Comparison of ENCODE assay signal across 10 cellular contexts in genomic region chr5:59020611-59021285, GRCh38.
A peak's percentile ranks its signal among the peaks of the same experiment; 100 is the strongest.
DNase-seq lines count a peak whose midpoint lies in the region; ATAC-seq, FAIRE-seq and TF ChIP-seq lines count a peak whose summit lies in the region.
"Had no signal": no experiment of that assay in that cellular context is flagged by ENCODE, and none has a peak within 500 bp of the region (broad histone marks: within the 10 kb centered on the region; RNA-seq: fewer than 3 reads in every experiment).

No MANE protein-coding gene starts in this region.

- H3K27ac Mint-ChIP-seq in activated naive CD8-positive, alpha-beta T cell, result peak overlapping the region; percentile 91
- peak overlapping the region; percentile 47 for H3K27ac Mint-ChIP-seq in mesothelial cell of epicardium

- TF ChIP-seq EP300 in A549 (IDR thresholded peaks at IDR 0.05), result no peak

- DNase-seq in A549 (ENCODE audit: low read depth in 1 of 2, low spot score in 1 of 2), result no peak
- peak; percentile 41 for DNase-seq in NCI-H146 (lab: John Stamatoyannopoulos, UW)
- no peak for DNase-seq in mesothelial cell of epicardium (ENCODE audit: low spot score in 2 of 2, unreplicated experiment in 2 of 2)
- no peak for DNase-seq in AG08396 (ENCODE audit: low spot score)
- no peak for DNase-seq in NCI-H526 (lab: John Stamatoyannopoulos, UW)
- no peak for DNase-seq in NCI-H82 (lab: John Stamatoyannopoulos, UW)
- DNase-seq: NCI-H524 treated with DMSO at 0.1 percent for 48 hours had no signal

- CTCF ChIA-PET in A549 (lab: Yijun Ruan, JAX), result interaction anchor here (0.5 to 2.4 kb wide), 4 partner anchors 13 to 153 kb away, joined by 3 to 8 read pairs (median 4); no protein-coding TSS in a partner anchor

- peaks cover 94% of the 10 kb centered on the region for H3K4me1 ChIP-seq in A549

- H3K9me3 ChIP-seq in A549, result no peaks in the 10 kb centered on the region

- peaks cover 51% of the 10 kb centered on the region for H3K36me3 Mint-ChIP-seq in activated naive CD8-positive, alpha-beta T cell
- H3K36me3 Mint-ChIP-seq in mesothelial cell of epicardium, result peaks cover 21% of the 10 kb centered on the region

- H3K4me3 ChIP-seq in A549, result peak overlapping the region; percentile 15; the same call in 2 of the 3 replicates

- H3K27me3 Mint-ChIP-seq in activated naive CD8-positive, alpha-beta T cell, result no peaks in the 10 kb centered on the region
- no peaks in the 10 kb centered on the region for H3K27me3 Mint-ChIP-seq in mesothelial cell of epicardium (ENCODE audit: low read depth)

- peaks cover 55% of the 10 kb centered on the region for H3K4me1 Mint-ChIP-seq in activated naive CD8-positive, alpha-beta T cell (ENCODE audit: low read depth)
- H3K4me1 Mint-ChIP-seq in mesothelial cell of epicardium, result peaks cover 22% of the 10 kb centered on the region
- H3K4me1 Mint-ChIP-seq: CD14-positive monocyte had no signal

- WGBS in A549 (ENCODE audit: missing lambda C conversion rate), result 9% methylated on average over 3 of the region's 3 CpGs

- TF ChIP-seq POLR2A in A549 (IDR thresholded peaks at IDR 0.05; ENCODE audit: low read length), result no peak

- TF ChIP-seq RAD21 in A549 (conservative IDR thresholded peaks at IDR 0.05 in 1 of 2, IDR thresholded peaks at IDR 0.05 in 1 of 2), result no peak

- TF ChIP-seq CTCF in A549 (IDR thresholded peaks at IDR 0.05) (no peak), mesothelial cell of epicardium (IDR thresholded peaks at IDR 0.05; ENCODE audit: unreplicated experiment) (no peak)

- POLR2A ChIA-PET in A549 (lab: Yijun Ruan, JAX), result interaction anchor here (1.1 kb wide), 1 partner anchor 35 kb away, joined by 5 read pairs; no protein-coding TSS in a partner anchor

- peak overlapping the region; percentile 70 for H3K4me3 Mint-ChIP-seq in activated naive CD8-positive, alpha-beta T cell
- H3K4me3 Mint-ChIP-seq in mesothelial cell of epicardium, result no peak overlapping the region
- H3K4me3 Mint-ChIP-seq: CD14-positive monocyte had no signal

- H3K27ac ChIP-seq in A549, result peak overlapping the region; percentile 45 to 83; a peak in 5 of 6 replicates

- peaks cover 6% of the 10 kb centered on the region for H3K9me3 Mint-ChIP-seq in activated naive CD8-positive, alpha-beta T cell (ENCODE audit: low read depth)
- no peaks in the 10 kb centered on the region for H3K9me3 Mint-ChIP-seq in mesothelial cell of epicardium

- H3K4me2 ChIP-seq in A549, result peak overlapping the region; percentile 71

- FAIRE-seq in A549 (lab: Jason Lieb, UNC), result no peak

- ATAC-seq in A549 (peak; percentile 40 to 57; a peak in 5 of 6 replicates), GM19351 (IDR thresholded peaks at IDR 0.05; ENCODE audit: unreplicated experiment) (no peak)

TF ChIP-seq in A549, 52 proteins besides CTCF, POLR2A, EP300 and RAD21:
- TF ChIP-seq PHF8 (IDR thresholded peaks at IDR 0.05; ENCODE audit: borderline replicate concordance, low read depth) (no peak), HDAC2 (IDR thresholded peaks at IDR 0.05) (no peak), EHMT2 (IDR thresholded peaks at IDR 0.05; ENCODE audit: low read depth) (no peak), CHD2 (IDR thresholded peaks at IDR 0.05; ENCODE audit: low read length, partially characterized antibody) (no peak), CBX8 (IDR thresholded peaks at IDR 0.05) (no peak), MYC (IDR thresholded peaks at IDR 0.05; ENCODE audit: borderline replicate concordance, low read length) (no peak), NR3C1 (IDR thresholded peaks at IDR 0.05) (no peak), USF2 (IDR thresholded peaks at IDR 0.05) (no peak), PBX3 (IDR thresholded peaks at IDR 0.05) (no peak), ZC3H11A (IDR thresholded peaks at IDR 0.05) (no peak), MAX (IDR thresholded peaks at IDR 0.05) (no peak), KDM5A (IDR thresholded peaks at IDR 0.05) (no peak), ZNF302 (CRISPR knock-in tag; IDR thresholded peaks at IDR 0.05) (no peak), NFE2L2 (conservative IDR thresholded peaks at IDR 0.05; ENCODE audit: low read length) (no peak), CBX2 (IDR thresholded peaks at IDR 0.05; ENCODE audit: borderline replicate concordance, low read depth) (no peak), ATOH8 (CRISPR knock-in tag; IDR thresholded peaks at IDR 0.05; ENCODE audit: low read depth) (no peak), HEYL (CRISPR knock-in tag; IDR thresholded peaks at IDR 0.05) (no peak), RARB (CRISPR knock-in tag; IDR thresholded peaks at IDR 0.05) (0 out of 2 replicates have a peak, but pooled peaks have one; percentile 19), MAFK (IDR thresholded peaks at IDR 0.05; ENCODE audit: partially characterized antibody) (no peak), HMGXB4 (CRISPR knock-in tag; IDR thresholded peaks at IDR 0.05; ENCODE audit: borderline replicate concordance) (no peak), HOXA7 (CRISPR knock-in tag; IDR thresholded peaks at IDR 0.05) (no peak), CEBPB (IDR thresholded peaks at IDR 0.05) (no peak), BHLHE40 (IDR thresholded peaks at IDR 0.05; ENCODE audit: low read depth, low read length) (no peak), TFCP2L1 (CRISPR knock-in tag; IDR thresholded peaks at IDR 0.05) (peak; percentile 69; the same call in 1 of the 2 replicates), SMC3 (IDR thresholded peaks at IDR 0.05) (no peak), EHF (CRISPR knock-in tag; IDR thresholded peaks at IDR 0.05) (no peak), FOXS1 (CRISPR knock-in tag; IDR thresholded peaks at IDR 0.05) (no peak), CHD4 (IDR thresholded peaks at IDR 0.05; ENCODE audit: borderline replicate concordance) (no peak), RCOR1 (IDR thresholded peaks at IDR 0.05; ENCODE audit: low read depth, low read length) (no peak), FOSL2 (IDR thresholded peaks at IDR 0.05) (peak; percentile 44), FOSL2 (CRISPR knock-in tag; IDR thresholded peaks at IDR 0.05) (peak; percentile 74), NPAS2 (CRISPR knock-in tag; IDR thresholded peaks at IDR 0.05; ENCODE audit: borderline replicate concordance) (no peak), JUNB (IDR thresholded peaks at IDR 0.05) (no peak), POLR2AphosphoS2 (conservative IDR thresholded peaks at IDR 0.05; ENCODE audit: low read length) (peak; percentile 73; the same call in 1 of the 2 replicates), ZFP36 (IDR thresholded peaks at IDR 0.05; ENCODE audit: borderline replicate concordance, partially characterized antibody) (no peak), RNF2 (IDR thresholded peaks at IDR 0.05; ENCODE audit: borderline replicate concordance, low read depth) (no peak), ZSCAN20 (CRISPR knock-in tag; IDR thresholded peaks at IDR 0.05) (no peak), FOSB (CRISPR knock-in tag; IDR thresholded peaks at IDR 0.05) (peak; percentile 49; the same call in 1 of the 2 replicates), ESRRA (IDR thresholded peaks at IDR 0.05; ENCODE audit: borderline replicate concordance, low read length) (no peak)
